ENCODE assay signal across 15 cellular contexts in the genomic region with DNA sequence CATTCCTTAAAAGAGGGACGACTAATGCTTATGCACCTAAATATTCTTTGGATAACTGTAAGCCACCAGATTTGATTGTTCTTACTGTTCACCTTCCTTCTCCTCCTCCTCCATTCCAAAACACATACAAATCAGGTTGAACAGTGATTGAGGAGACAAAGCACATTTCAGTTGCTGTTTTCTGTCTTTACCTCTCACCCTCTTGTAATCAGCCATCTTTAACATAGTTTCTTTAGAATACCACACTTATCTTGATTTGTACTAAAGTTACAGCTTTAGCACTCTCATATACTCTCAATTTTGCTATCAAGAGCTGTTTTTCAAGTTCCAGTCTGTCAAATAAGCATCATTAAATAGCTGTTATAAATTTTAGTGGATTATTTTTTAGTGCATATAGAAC.
DNase-seq lines count a peak whose midpoint lies in the region; ATAC-seq and TF ChIP-seq lines count a peak whose summit lies in the region.
"Had no signal": no experiment of that assay in that cellular context is flagged by ENCODE, and none has a peak within 500 bp of the region (broad histone marks: within the 10 kb centered on the region; RNA-seq: fewer than 3 reads in every experiment).

No MANE protein-coding gene starts in this region.

- H3K9ac ChIP-seq in smooth muscle cell (ENCODE audit: low read depth) = peak overlapping the region; percentile 15
- H3K9ac ChIP-seq: BLaER1 had no signal

- intact Hi-C loops in activated CD4-positive, alpha-beta T cell treated with anti-CD3 and anti-CD28 coated beads, Interleukin-2, amount 10 ng/mL, durations not matched to agents 24 days and 14 days (cut with micrococcal nuclease) = loop anchor here (2.0 to 10.0 kb wide), 3 partner anchors 39 to 121 kb away; no protein-coding TSS in a partner anchor

- H3K4me1 Mint-ChIP-seq in activated CD4-positive, alpha-beta T cell treated with anti-CD3 and anti-CD28 coated beads, Interleukin-2, amount 10 ng/mL, durations not matched to agents 24 days and 14 days = peaks cover 57% of the 10 kb centered on the region
- H3K4me1 Mint-ChIP-seq in activated naive CD8-positive, alpha-beta T cell treated with anti-CD3 and anti-CD28 coated beads, Interleukin-2, amount 10 ng/mL, durations not matched to agents 7 days and 5 days = peaks cover 69% of the 10 kb centered on the region
- H3K4me1 Mint-ChIP-seq in activated naive CD8-positive, alpha-beta T cell treated with anti-CD3 and anti-CD28 coated beads, Interleukin-2, amount 50 U/mL, for 24 hours = peaks cover 71% of the 10 kb centered on the region
- peaks cover 68% of the 10 kb centered on the region for H3K4me1 Mint-ChIP-seq in T-helper 2 cell treated with Interferon-gamma antibody and Interleukin-4, amounts not matched to agents 5 μg/mL and 100 μg/mL, for 36 hours (ENCODE audit: low read depth)

- peak overlapping the region; percentile 16 for H3K27ac Mint-ChIP-seq in activated CD4-positive, alpha-beta T cell treated with anti-CD3 and anti-CD28 coated beads, Interleukin-2, amount 10 ng/mL, durations not matched to agents 24 days and 14 days
- peak overlapping the region; percentile 47 for H3K27ac Mint-ChIP-seq in activated naive CD8-positive, alpha-beta T cell treated with anti-CD3 and anti-CD28 coated beads, Interleukin-2, amount 10 ng/mL, durations not matched to agents 7 days and 5 days
- H3K27ac Mint-ChIP-seq in activated naive CD8-positive, alpha-beta T cell treated with anti-CD3 and anti-CD28 coated beads, Interleukin-2, amount 50 U/mL, for 24 hours = no peak overlapping the region
- H3K27ac Mint-ChIP-seq in T-helper 2 cell treated with Interferon-gamma antibody and Interleukin-4, amounts not matched to agents 5 μg/mL and 100 μg/mL, for 36 hours = peak overlapping the region; percentile 55

- H3K4me1 ChIP-seq in smooth muscle cell (ENCODE audit: low read depth) (peaks cover 37% of the 10 kb centered on the region), hepatocyte (ENCODE audit: insufficient read depth) (peaks cover 16% of the 10 kb centered on the region)

- H3K4me3 Mint-ChIP-seq in activated CD4-positive, alpha-beta T cell treated with anti-CD3 and anti-CD28 coated beads, Interleukin-2, amount 10 ng/mL, durations not matched to agents 24 days and 14 days = no peak overlapping the region
- no peak overlapping the region for H3K4me3 Mint-ChIP-seq in activated naive CD8-positive, alpha-beta T cell treated with anti-CD3 and anti-CD28 coated beads, Interleukin-2, amount 10 ng/mL, durations not matched to agents 7 days and 5 days
- H3K4me3 Mint-ChIP-seq in activated naive CD8-positive, alpha-beta T cell treated with anti-CD3 and anti-CD28 coated beads, Interleukin-2, amount 50 U/mL, for 24 hours = no peak overlapping the region
- peak overlapping the region; percentile 3 for H3K4me3 Mint-ChIP-seq in T-helper 2 cell treated with Interferon-gamma antibody and Interleukin-4, amounts not matched to agents 5 μg/mL and 100 μg/mL, for 36 hours

- H3K79me2 ChIP-seq in smooth muscle cell (ENCODE audit: low read depth) (peaks cover 74% of the 10 kb centered on the region), hepatocyte (peaks cover 31% of the 10 kb centered on the region)

- peak overlapping the region; percentile 5 for H3K4me3 ChIP-seq in smooth muscle cell
- no peak overlapping the region for H3K4me3 ChIP-seq in hepatocyte
- H3K4me3 ChIP-seq: BLaER1 had no signal

- H3K9me3 ChIP-seq in smooth muscle cell (replicated peaks; ENCODE audit: low read depth) (no peaks in the 10 kb centered on the region), hepatocyte (ENCODE audit: low read depth) (no peaks in the 10 kb centered on the region)
- H3K9me3 ChIP-seq: Caco-2 had no signal

- ATAC-seq in activated naive CD8-positive, alpha-beta T cell treated with anti-CD3 and anti-CD28 coated beads, Interleukin-2, amount 10 ng/mL, durations not matched to agents 7 days and 5 days (ENCODE audit: low read depth) = no peak
- no peak for ATAC-seq in activated naive CD8-positive, alpha-beta T cell treated with anti-CD3 and anti-CD28 coated beads, Interleukin-2, amount 50 U/mL, for 24 hours
- no peak for ATAC-seq in HG03565 (IDR thresholded peaks at IDR 0.05; ENCODE audit: unreplicated experiment)
- ATAC-seq: HCT116 had no signal

- H3K27me3 ChIP-seq in smooth muscle cell (ENCODE audit: low read depth) = no peaks in the 10 kb centered on the region
- H3K27me3 ChIP-seq in hepatocyte = no peaks in the 10 kb centered on the region
- H3K27me3 ChIP-seq: BLaER1 had no signal

- H3K27ac ChIP-seq in smooth muscle cell (ENCODE audit: low read depth) (peak overlapping the region; percentile 61), hepatocyte (no peak overlapping the region)
- H3K27ac ChIP-seq: BLaER1 had no signal

- no peak overlapping the region for H2AFZ ChIP-seq in smooth muscle cell (ENCODE audit: low read depth)
- no peak overlapping the region for H2AFZ ChIP-seq in hepatocyte

- H3K9me2 ChIP-seq in hepatocyte (replicated peaks; ENCODE audit: insufficient read depth) = no peaks in the 10 kb centered on the region

- H3K4me2 ChIP-seq in smooth muscle cell (peak overlapping the region; percentile 71), hepatocyte (no peak overlapping the region)
- H3K4me2 ChIP-seq: BLaER1 had no signal

- peaks cover 30% of the 10 kb centered on the region for H3K36me3 Mint-ChIP-seq in activated CD4-positive, alpha-beta T cell treated with anti-CD3 and anti-CD28 coated beads, Interleukin-2, amount 10 ng/mL, durations not matched to agents 24 days and 14 days (ENCODE audit: low read depth)
- H3K36me3 Mint-ChIP-seq in activated naive CD8-positive, alpha-beta T cell treated with anti-CD3 and anti-CD28 coated beads, Interleukin-2, amount 10 ng/mL, durations not matched to agents 7 days and 5 days = peaks cover 26% of the 10 kb centered on the region
- peaks cover 27% of the 10 kb centered on the region for H3K36me3 Mint-ChIP-seq in activated naive CD8-positive, alpha-beta T cell treated with anti-CD3 and anti-CD28 coated beads, Interleukin-2, amount 50 U/mL, for 24 hours (ENCODE audit: low read depth)
- peaks cover 31% of the 10 kb centered on the region for H3K36me3 Mint-ChIP-seq in T-helper 2 cell treated with Interferon-gamma antibody and Interleukin-4, amounts not matched to agents 5 μg/mL and 100 μg/mL, for 36 hours (ENCODE audit: low read depth)

- TF ChIP-seq CTCF in smooth muscle cell (IDR thresholded peaks at IDR 0.05; ENCODE audit: borderline replicate concordance, insufficient read depth, poor library complexity, severe bottlenecking) (no peak), hepatocyte (IDR thresholded peaks at IDR 0.05; ENCODE audit: poor library complexity) (no peak)

- H3K36me3 ChIP-seq in smooth muscle cell (ENCODE audit: low read depth) (no peaks in the 10 kb centered on the region), hepatocyte (replicated peaks; ENCODE audit: insufficient read depth, low read depth) (no peaks in the 10 kb centered on the region)

- no peaks in the 10 kb centered on the region for H3K9me3 Mint-ChIP-seq in activated CD4-positive, alpha-beta T cell treated with anti-CD3 and anti-CD28 coated beads, Interleukin-2, amount 10 ng/mL, durations not matched to agents 24 days and 14 days
- no peaks in the 10 kb centered on the region for H3K9me3 Mint-ChIP-seq in activated naive CD8-positive, alpha-beta T cell treated with anti-CD3 and anti-CD28 coated beads, Interleukin-2, amount 10 ng/mL, durations not matched to agents 7 days and 5 days
- peaks cover 8% of the 10 kb centered on the region for H3K9me3 Mint-ChIP-seq in activated naive CD8-positive, alpha-beta T cell treated with anti-CD3 and anti-CD28 coated beads, Interleukin-2, amount 50 U/mL, for 24 hours
- peaks cover 8% of the 10 kb centered on the region for H3K9me3 Mint-ChIP-seq in T-helper 2 cell treated with Interferon-gamma antibody and Interleukin-4, amounts not matched to agents 5 μg/mL and 100 μg/mL, for 36 hours
- H3K9me3 Mint-ChIP-seq: CD8-positive, alpha-beta memory T cell had no signal

- no peaks in the 10 kb centered on the region for H4K20me1 ChIP-seq in smooth muscle cell (ENCODE audit: low read depth)
- H4K20me1 ChIP-seq in hepatocyte (ENCODE audit: insufficient read depth, poor library complexity, severe bottlenecking) = no peaks in the 10 kb centered on the region
- H4K20me1 ChIP-seq: BLaER1 had no signal

- H3F3A ChIP-seq in smooth muscle cell (ENCODE audit: low read depth) = peaks cover 17% of the 10 kb centered on the region

- 88% methylated on average over 1 of the region's 1 CpG for WGBS in smooth muscle cell (ENCODE audit: low lambda C conversion rate)
- WGBS in hepatocyte (ENCODE audit: low lambda C conversion rate, missing lambda C conversion rate) = 85% methylated on average over 1 of the region's 1 CpG

- POLR2A ChIA-PET in activated naive CD8-positive, alpha-beta T cell treated with anti-CD3 and anti-CD28 coated beads, Interleukin-2, amount 10 ng/mL, durations not matched to agents 7 days and 5 days (lab: Charles Lee) = interaction anchor here (1.2 to 1.9 kb wide), 2 partner anchors 39 to 273 kb away, joined by 4 to 7 read pairs; no protein-coding TSS in a partner anchor

- no peak for DNase-seq in activated CD4-positive, alpha-beta T cell treated with anti-CD3 and anti-CD28 coated beads, Interleukin-2, amount 10 ng/mL, durations not matched to agents 24 days and 14 days
- no peak for DNase-seq in activated CD4-positive, alpha-beta T cell treated with anti-CD3 and anti-CD28 coated beads for 48 hours
- no peak for DNase-seq in activated naive CD8-positive, alpha-beta T cell treated with anti-CD3 and anti-CD28 coated beads, Interleukin-2, amount 10 ng/mL, durations not matched to agents 7 days and 5 days
- DNase-seq in activated naive CD8-positive, alpha-beta T cell treated with anti-CD3 and anti-CD28 coated beads, Interleukin-2, amount 50 U/mL, for 24 hours = no peak
- no peak for DNase-seq in T-helper 2 cell treated with Interferon-gamma antibody and Interleukin-4, amounts not matched to agents 5 μg/mL and 100 μg/mL, for 36 hours (ENCODE audit: low spot score)
- DNase-seq in smooth muscle cell (lab: John Stamatoyannopoulos, UW; ENCODE audit: unreplicated experiment) (no peak), hepatocyte (ENCODE audit: low spot score) (no peak)
- DNase-seq: 8988T; AML-193; Caco-2; CD8-positive, alpha-beta memory T cell; GF-D8 had no signal

- H3K27me3 Mint-ChIP-seq in activated CD4-positive, alpha-beta T cell treated with anti-CD3 and anti-CD28 coated beads, Interleukin-2, amount 10 ng/mL, durations not matched to agents 24 days and 14 days = no peaks in the 10 kb centered on the region
- H3K27me3 Mint-ChIP-seq in activated naive CD8-positive, alpha-beta T cell treated with anti-CD3 and anti-CD28 coated beads, Interleukin-2, amount 10 ng/mL, durations not matched to agents 7 days and 5 days = no peaks in the 10 kb centered on the region
- no peaks in the 10 kb centered on the region for H3K27me3 Mint-ChIP-seq in activated naive CD8-positive, alpha-beta T cell treated with anti-CD3 and anti-CD28 coated beads, Interleukin-2, amount 50 U/mL, for 24 hours
- no peaks in the 10 kb centered on the region for H3K27me3 Mint-ChIP-seq in T-helper 2 cell treated with Interferon-gamma antibody and Interleukin-4, amounts not matched to agents 5 μg/mL and 100 μg/mL, for 36 hours (ENCODE audit: low read depth)
- H3K27me3 Mint-ChIP-seq: CD8-positive, alpha-beta memory T cell had no signal
